In the genomic region with DNA sequence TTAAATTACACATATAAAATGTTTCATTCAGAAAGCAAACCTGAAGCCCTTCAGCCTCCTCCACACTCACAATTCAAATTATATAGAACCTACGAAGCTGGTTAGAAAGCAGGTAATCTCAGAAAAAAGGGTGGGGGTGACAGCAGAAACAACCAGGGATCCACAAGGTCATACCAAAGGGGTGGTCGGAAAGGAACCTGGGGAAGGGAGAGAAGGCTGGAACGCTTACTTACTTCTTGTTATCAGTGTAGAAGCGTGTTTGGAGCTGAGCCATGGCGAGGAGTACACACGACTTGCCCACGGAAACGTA, we compare ENCODE assay signal across 8 cellular contexts. TPM values are rescaled to one million over a fixed set of nuclear protein-coding genes. Genes with fewer than 3 reads are reported as not detected.
DNase-seq lines count a peak whose midpoint lies in the region; ATAC-seq and TF ChIP-seq lines count a peak whose summit lies in the region.

No MANE protein-coding gene starts in this region.

- TF ChIP-seq EP300 in SK-N-SH (IDR thresholded peaks at IDR 0.05; ENCODE audit: borderline replicate concordance in 1 of 2, low read depth in 1 of 2, low read length in 1 of 2): no peak
- TF ChIP-seq EP300 in gastroesophageal sphincter (IDR thresholded peaks at IDR 0.05): no peak

- H2AFZ ChIP-seq in SK-N-SH (ENCODE audit: low read depth): peak overlapping the region; percentile 96

- TF ChIP-seq CTCF in SK-N-SH (IDR thresholded peaks at IDR 0.05) (no peak), gastroesophageal sphincter (IDR thresholded peaks at IDR 0.05) (no peak)

- CTCF ChIA-PET in SK-N-SH (lab: Yijun Ruan, JAX): interaction anchor here (1.4 kb wide), 1 partner anchor 20 kb away, joined by 4 read pairs; no protein-coding TSS in a partner anchor

- H3K9me3 ChIP-seq in SK-N-SH (no peaks in the 10 kb centered on the region), gastroesophageal sphincter (no peaks in the 10 kb centered on the region)

- H3K27me3 ChIP-seq in SK-N-SH (ENCODE audit: insufficient read depth) (no peaks in the 10 kb centered on the region), gastroesophageal sphincter (no peaks in the 10 kb centered on the region)

- ATAC-seq in Right ventricle myocardium superior (ENCODE audit: poor library complexity) (peak; percentile 3), left cardiac atrium (no peak), gastroesophageal sphincter (peak; percentile 1), HG03565 (IDR thresholded peaks at IDR 0.05; ENCODE audit: unreplicated experiment) (no peak)

- H3K36me3 ChIP-seq in SK-N-SH (replicated peaks in 1 of 2; ENCODE audit: control insufficient read depth in 1 of 2, insufficient read depth in 2 of 2, low read length in 1 of 2): peaks cover 1 to 7% of the 10 kb centered on the region in 2 experiments
- H3K36me3 ChIP-seq in gastroesophageal sphincter: peaks cover 0 to 13% of the 10 kb centered on the region in 2 donors

- peaks cover 10% of the 10 kb centered on the region for H3F3A ChIP-seq in SK-N-SH (replicated peaks; ENCODE audit: insufficient read depth)

- no peak for TF ChIP-seq RAD21 in SK-N-SH (IDR thresholded peaks at IDR 0.05; ENCODE audit: low read length)

- H3K4me3 ChIP-seq in SK-N-SH (ENCODE audit: low read depth in 2 of 2, low read length in 1 of 2) (peak overlapping the region; percentile 93 to 98), gastroesophageal sphincter (peak overlapping the region; percentile 65 to 100), skin epidermis (peak overlapping the region; percentile 47 to 82 (median 68))

- peaks cover 60% of the 10 kb centered on the region for H3K79me2 ChIP-seq in SK-N-SH (ENCODE audit: insufficient read depth)

- no peak for DNase-seq in Right ventricle myocardium superior
- DNase-seq in left cardiac atrium: no peak
- DNase-seq in SK-N-SH: no peak
- DNase-seq in central memory CD4-positive, alpha-beta T cell: no peak
- no peak for DNase-seq in KG1 (lab: John Stamatoyannopoulos, UW)

- H3K4me2 ChIP-seq in SK-N-SH: peak overlapping the region; percentile 79

- intact Hi-C loops in Right ventricle myocardium superior (cut with DNase I): no loop called here
- intact Hi-C loops in left cardiac atrium (cut with DNase I): no loop called here

- 0% methylated on average over 7 of the region's 8 CpGs for WGBS in SK-N-SH (ENCODE audit: low lambda C conversion rate)
- 0% methylated on average over 7 of the region's 8 CpGs for WGBS in gastroesophageal sphincter (ENCODE audit: low coverage in 1 of 2), 2 donors

- H3K4me1 ChIP-seq in SK-N-SH (ENCODE audit: control insufficient read depth in 1 of 2, insufficient read depth in 2 of 2, low read depth in 1 of 2, low read length in 1 of 2) (peaks cover 0 to 5% of the 10 kb centered on the region in 2 experiments; a peak in 3 of 4 replicates), gastroesophageal sphincter (peaks cover 4 to 30% (median 9%) of the 10 kb centered on the region in 3 donors)

- H3K27ac ChIP-seq in SK-N-SH (ENCODE audit: low read depth in 2 of 2, low read length in 1 of 2) (peak overlapping the region; percentile 99), gastroesophageal sphincter (peak overlapping the region; percentile 68 to 91 (median 80)), skin epidermis (peak overlapping the region in 20 of 21 experiments; percentile 70 to 95 (median 84))

- H3K9ac ChIP-seq in SK-N-SH: peak overlapping the region; percentile 92

- no peak for TF ChIP-seq POLR2A in gastroesophageal sphincter (IDR thresholded peaks at IDR 0.05)

- POLR2A ChIA-PET in SK-N-SH (lab: Yijun Ruan, JAX): interaction anchor here (0.7 to 1.2 kb wide), 3 partner anchors 13 to 327 kb away, joined by 3 to 5 read pairs (median 3); a partner anchor contains a TSS

- H3K9me2 ChIP-seq in SK-N-SH: no peaks in the 10 kb centered on the region

- H4K20me1 ChIP-seq in SK-N-SH (ENCODE audit: insufficient read depth): no peaks in the 10 kb centered on the region

TF ChIP-seq in SK-N-SH, 30 proteins besides CTCF, POLR2A, EP300 and RAD21 (continues in another document):
- TF ChIP-seq, protein P1, sequence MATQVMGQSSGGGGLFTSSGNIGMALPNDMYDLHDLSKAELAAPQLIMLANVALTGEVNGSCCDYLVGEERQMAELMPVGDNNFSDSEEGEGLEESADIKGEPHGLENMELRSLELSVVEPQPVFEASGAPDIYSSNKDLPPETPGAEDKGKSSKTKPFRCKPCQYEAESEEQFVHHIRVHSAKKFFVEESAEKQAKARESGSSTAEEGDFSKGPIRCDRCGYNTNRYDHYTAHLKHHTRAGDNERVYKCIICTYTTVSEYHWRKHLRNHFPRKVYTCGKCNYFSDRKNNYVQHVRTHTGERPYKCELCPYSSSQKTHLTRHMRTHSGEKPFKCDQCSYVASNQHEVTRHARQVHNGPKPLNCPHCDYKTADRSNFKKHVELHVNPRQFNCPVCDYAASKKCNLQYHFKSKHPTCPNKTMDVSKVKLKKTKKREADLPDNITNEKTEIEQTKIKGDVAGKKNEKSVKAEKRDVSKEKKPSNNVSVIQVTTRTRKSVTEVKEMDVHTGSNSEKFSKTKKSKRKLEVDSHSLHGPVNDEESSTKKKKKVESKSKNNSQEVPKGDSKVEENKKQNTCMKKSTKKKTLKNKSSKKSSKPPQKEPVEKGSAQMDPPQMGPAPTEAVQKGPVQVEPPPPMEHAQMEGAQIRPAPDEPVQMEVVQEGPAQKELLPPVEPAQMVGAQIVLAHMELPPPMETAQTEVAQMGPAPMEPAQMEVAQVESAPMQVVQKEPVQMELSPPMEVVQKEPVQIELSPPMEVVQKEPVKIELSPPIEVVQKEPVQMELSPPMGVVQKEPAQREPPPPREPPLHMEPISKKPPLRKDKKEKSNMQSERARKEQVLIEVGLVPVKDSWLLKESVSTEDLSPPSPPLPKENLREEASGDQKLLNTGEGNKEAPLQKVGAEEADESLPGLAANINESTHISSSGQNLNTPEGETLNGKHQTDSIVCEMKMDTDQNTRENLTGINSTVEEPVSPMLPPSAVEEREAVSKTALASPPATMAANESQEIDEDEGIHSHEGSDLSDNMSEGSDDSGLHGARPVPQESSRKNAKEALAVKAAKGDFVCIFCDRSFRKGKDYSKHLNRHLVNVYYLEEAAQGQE (IDR thresholded peaks at IDR 0.05; ENCODE audit: low read depth, low read length): no peak
- TF ChIP-seq TCF12 (IDR thresholded peaks at IDR 0.05) (no peak), FOXJ3 (CRISPR knock-in tag; IDR thresholded peaks at IDR 0.05) (no peak), FOSL2 (IDR thresholded peaks at IDR 0.05; ENCODE audit: borderline replicate concordance, low read depth) (no peak), FOXM1 (IDR thresholded peaks at IDR 0.05; ENCODE audit: low read depth) (no peak), TAF1 (IDR thresholded peaks at IDR 0.05; ENCODE audit: borderline replicate concordance, low read depth, low read length) (no peak), RFX5 (IDR thresholded peaks at IDR 0.05; ENCODE audit: low read length) (no peak), RCOR1 (IDR thresholded peaks at IDR 0.05; ENCODE audit: low read length) (no peak), ELF1 (IDR thresholded peaks at IDR 0.05) (no peak)
- TF ChIP-seq, protein P2, sequence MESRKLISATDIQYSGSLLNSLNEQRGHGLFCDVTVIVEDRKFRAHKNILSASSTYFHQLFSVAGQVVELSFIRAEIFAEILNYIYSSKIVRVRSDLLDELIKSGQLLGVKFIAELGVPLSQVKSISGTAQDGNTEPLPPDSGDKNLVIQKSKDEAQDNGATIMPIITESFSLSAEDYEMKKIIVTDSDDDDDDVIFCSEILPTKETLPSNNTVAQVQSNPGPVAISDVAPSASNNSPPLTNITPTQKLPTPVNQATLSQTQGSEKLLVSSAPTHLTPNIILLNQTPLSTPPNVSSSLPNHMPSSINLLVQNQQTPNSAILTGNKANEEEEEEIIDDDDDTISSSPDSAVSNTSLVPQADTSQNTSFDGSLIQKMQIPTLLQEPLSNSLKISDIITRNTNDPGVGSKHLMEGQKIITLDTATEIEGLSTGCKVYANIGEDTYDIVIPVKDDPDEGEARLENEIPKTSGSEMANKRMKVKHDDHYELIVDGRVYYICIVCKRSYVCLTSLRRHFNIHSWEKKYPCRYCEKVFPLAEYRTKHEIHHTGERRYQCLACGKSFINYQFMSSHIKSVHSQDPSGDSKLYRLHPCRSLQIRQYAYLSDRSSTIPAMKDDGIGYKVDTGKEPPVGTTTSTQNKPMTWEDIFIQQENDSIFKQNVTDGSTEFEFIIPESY (IDR thresholded peaks at IDR 0.05; ENCODE audit: borderline replicate concordance, low read depth): no peak
- TF ChIP-seq, protein P3, sequence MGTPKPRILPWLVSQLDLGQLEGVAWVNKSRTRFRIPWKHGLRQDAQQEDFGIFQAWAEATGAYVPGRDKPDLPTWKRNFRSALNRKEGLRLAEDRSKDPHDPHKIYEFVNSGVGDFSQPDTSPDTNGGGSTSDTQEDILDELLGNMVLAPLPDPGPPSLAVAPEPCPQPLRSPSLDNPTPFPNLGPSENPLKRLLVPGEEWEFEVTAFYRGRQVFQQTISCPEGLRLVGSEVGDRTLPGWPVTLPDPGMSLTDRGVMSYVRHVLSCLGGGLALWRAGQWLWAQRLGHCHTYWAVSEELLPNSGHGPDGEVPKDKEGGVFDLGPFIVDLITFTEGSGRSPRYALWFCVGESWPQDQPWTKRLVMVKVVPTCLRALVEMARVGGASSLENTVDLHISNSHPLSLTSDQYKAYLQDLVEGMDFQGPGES (IDR thresholded peaks at IDR 0.05; ENCODE audit: low read depth, low read length): no peak

RNA-seq across cellular contexts. Expression of a gene that starts 0.3 kb away (rescaled TPM):
- total RNA-seq in Right ventricle myocardium superior (51.1 TPM), left cardiac atrium (10 to 100 TPM; 39.2 to 53.4 TPM), gastroesophageal sphincter (10 to 100 TPM; 11.2 to 24.4 (median 20.2) TPM)
- polyA plus RNA-seq in SK-N-SH (2012; rRNA removed): 21.2 and 41.0 TPM in 2 replicates
- polyA plus RNA-seq in SK-N-SH (2012; cell fraction: cytosol; rRNA removed): 38.0 and 46.9 TPM in 2 replicates
- polyA plus RNA-seq in SK-N-SH (2012; cell fraction: nucleus; rRNA removed): 18.8 and 49.4 TPM in 2 replicates

RNA-seq across cellular contexts. Expression of a gene that starts 0.9 kb away (rescaled TPM):
- 5.9 TPM for total RNA-seq in Right ventricle myocardium superior
- 1 to 10 TPM; 6.5 to 8.0 TPM for total RNA-seq in left cardiac atrium
- 4.6 and 8.3 TPM in 2 replicates for polyA plus RNA-seq in SK-N-SH (2012; rRNA removed)
- 5.1 and 5.9 TPM in 2 replicates for polyA plus RNA-seq in SK-N-SH (2012; cell fraction: cytosol; rRNA removed)
- polyA plus RNA-seq in SK-N-SH (2012; cell fraction: nucleus; rRNA removed): 9.4 and 21.3 TPM in 2 replicates
- 10 to 100 TPM in 2 of 4 donors, 1 to 10 TPM in 2; 8.6 to 15.7 (median 9.7) TPM for total RNA-seq in gastroesophageal sphincter

RNA-seq across cellular contexts. Expression of a gene that starts 39.6 kb away (rescaled TPM):
- total RNA-seq in Right ventricle myocardium superior (5.1 TPM), left cardiac atrium (1 to 10 TPM; 6.3 to 9.0 TPM), gastroesophageal sphincter (10 to 100 TPM; 12.2 to 40.8 (median 28.6) TPM)
- 3.7 and 5.9 TPM in 2 replicates for polyA plus RNA-seq in SK-N-SH (2012; rRNA removed)
- 3.9 and 4.1 TPM in 2 replicates for polyA plus RNA-seq in SK-N-SH (2012; cell fraction: cytosol; rRNA removed)
- polyA plus RNA-seq in SK-N-SH (2012; cell fraction: nucleus; rRNA removed): 11.5 and 20.8 TPM in 2 replicates

Comparison
In these comparisons a context has a peak if more than half of its experiments do, and no peak if none do; other contexts are left out.
1. ATAC-seq: peak in Right ventricle myocardium superior (single experiment) and gastroesophageal sphincter (single experiment); none in left cardiac atrium (0 of 2) and HG03565 (single experiment).
2. Peak in every context shown above with its lines, with median percentiles within 50 percentile points of each other: H3K27ac ChIP-seq and H3K4me3 ChIP-seq.